1 cellular context compared by ENCODE assay signal in genomic region chr4:138909605-138910004, GRCh38.
TF ChIP-seq lines count a peak whose summit lies in the region.

No MANE protein-coding gene starts in this region.

TF ChIP-seq in A549, 52 proteins besides CTCF, POLR2A, EP300 and RAD21 (continued from another document):
- TF ChIP-seq E2F6 (IDR thresholded peaks at IDR 0.05; ENCODE audit: borderline replicate concordance, low read depth) (no peak), KDM5A (IDR thresholded peaks at IDR 0.05) (no peak), CHD4 (IDR thresholded peaks at IDR 0.05; ENCODE audit: borderline replicate concordance) (no peak), FOXS1 (CRISPR knock-in tag; IDR thresholded peaks at IDR 0.05) (no peak), RARB (CRISPR knock-in tag; IDR thresholded peaks at IDR 0.05) (no peak), HOXA7 (CRISPR knock-in tag; IDR thresholded peaks at IDR 0.05) (no peak), RFX5 (IDR thresholded peaks at IDR 0.05) (no peak)
